In genomic region chr6:108074359-108075144, GRCh38 we compare ENCODE assay signal across 8 cellular contexts. TPM values are rescaled to one million over a fixed set of nuclear protein-coding genes. Genes with fewer than 3 reads are reported as not detected.
DNase-seq lines count a peak whose midpoint lies in the region; TF ChIP-seq lines count a peak whose summit lies in the region.

A gene with protein sequence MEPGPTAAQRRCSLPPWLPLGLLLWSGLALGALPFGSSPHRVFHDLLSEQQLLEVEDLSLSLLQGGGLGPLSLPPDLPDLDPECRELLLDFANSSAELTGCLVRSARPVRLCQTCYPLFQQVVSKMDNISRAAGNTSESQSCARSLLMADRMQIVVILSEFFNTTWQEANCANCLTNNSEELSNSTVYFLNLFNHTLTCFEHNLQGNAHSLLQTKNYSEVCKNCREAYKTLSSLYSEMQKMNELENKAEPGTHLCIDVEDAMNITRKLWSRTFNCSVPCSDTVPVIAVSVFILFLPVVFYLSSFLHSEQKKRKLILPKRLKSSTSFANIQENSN (minus strand): TSS chr6:108074741. CDS start chr6:108074651, 90 bp downstream.

- TF ChIP-seq CTCF in GM20000 (IDR thresholded peaks at IDR 0.05; ENCODE audit: extremely low read depth, missing control alignments): peak; percentile 5

- H3K36me3 ChIP-seq in NT2/D1 (ENCODE audit: insufficient read depth, insufficient read length, low read length) (no peaks in the 10 kb centered on the region), endocrine pancreas (ENCODE audit: control insufficient read depth, insufficient read depth, low read length) (no peaks in the 10 kb centered on the region), mesodermal cell (ENCODE audit: control insufficient read depth, insufficient read depth, low read length) (no peaks in the 10 kb centered on the region)

- H3K27me3 ChIP-seq in NT2/D1 (ENCODE audit: insufficient read depth, insufficient read length) (peaks cover 5% of the 10 kb centered on the region), endocrine pancreas (ENCODE audit: control insufficient read depth, insufficient read depth, low read length) (no peaks in the 10 kb centered on the region)

- H3K9me3 ChIP-seq in NT2/D1 (ENCODE audit: insufficient read depth, low read length): no peaks in the 10 kb centered on the region
- H3K9me3 ChIP-seq in endocrine pancreas (ENCODE audit: control insufficient read depth, low read length): no peaks in the 10 kb centered on the region
- no peaks in the 10 kb centered on the region for H3K9me3 ChIP-seq in mesodermal cell (ENCODE audit: control insufficient read depth, low read length)

- H3K9ac ChIP-seq in NT2/D1 (ENCODE audit: insufficient read length, low read depth) (peak within 1 kb of the TSS; percentile 90), endocrine pancreas (ENCODE audit: control insufficient read depth, insufficient read depth, low read length) (peak within 1 kb of the TSS; percentile 94)

- H3K27ac ChIP-seq in mesodermal cell (ENCODE audit: low read depth, low read length, severe bottlenecking): peak within 1 kb of the TSS; percentile 57

- peak; percentile 89 for DNase-seq in COLO668 (lab: John Stamatoyannopoulos, UW; ENCODE audit: unreplicated experiment)
- DNase-seq in GM20000 (ENCODE audit: low spot score): peak; percentile 100
- DNase-seq in HT-29 (ENCODE audit: low spot score): peak; percentile 83
- DNase-seq in NT2/D1 (ENCODE audit: low read depth, low spot score): peak; percentile 47
- DNase-seq in activated CD8-positive, alpha-beta memory T cell treated with anti-CD3 and anti-CD28 coated beads, Interleukin-2, amount 50 U/mL, for 1 hour (ENCODE audit: extremely low read depth): peak; percentile 63
- peak; percentile 94 to 95 for DNase-seq in stimulated activated CD8-positive, alpha-beta memory T cell treated with anti-CD3 and anti-CD28 coated beads, Interleukin-15, amount 100 ng/mL, for 48 hours (ENCODE audit: low read depth in 2 of 2)

- H3K4me3 ChIP-seq in NT2/D1 (ENCODE audit: insufficient read length, low read depth): peak within 1 kb of the TSS; percentile 91
- H3K4me3 ChIP-seq in endocrine pancreas (ENCODE audit: control insufficient read depth, insufficient read depth, low read length): peak within 1 kb of the TSS; percentile 74
- H3K4me3 ChIP-seq in mesodermal cell (ENCODE audit: extremely low read depth, insufficient read depth, low read length, poor library complexity, severe bottlenecking): peak within 1 kb of the TSS; percentile 79

- H3K4me1 ChIP-seq in NT2/D1 (ENCODE audit: insufficient read depth, insufficient read length) (peaks cover 2% of the 10 kb centered on the region), endocrine pancreas (ENCODE audit: control insufficient read depth, insufficient read depth, low read length) (peaks cover 8% of the 10 kb centered on the region), mesodermal cell (ENCODE audit: control insufficient read depth, insufficient read depth, low read length, poor library complexity, severe bottlenecking) (peaks cover 2% of the 10 kb centered on the region)

- WGBS in mesodermal cell (ENCODE audit: insufficient coverage in 2 of 2), 2 experiments: 1% methylated on average over 33 to 67 of the region's 86 CpGs

RNA-seq across cellular contexts. Expression of the gene that starts here (rescaled TPM):
- 18.2 and 21.2 TPM in 2 replicates for total RNA-seq in HT-29 (2014; rRNA removed; shearing (Covaris generic))
- 39.7 TPM for polyA plus RNA-seq in mesodermal cell (2013, experiment 1 of 2)
- polyA plus RNA-seq in mesodermal cell (2013, experiment 2 of 2): 32.4 TPM

Comparison
In these comparisons a context has a peak if more than half of its experiments do, and no peak if none do; other contexts are left out.
1. Peak in every context shown above with its lines: DNase-seq, H3K4me3 ChIP-seq and H3K27ac ChIP-seq.
2. DNase-seq: peak in every context shown above with its lines; median percentile 100 in GM20000; 94 in stimulated activated CD8-positive, alpha-beta memory T cell treated with anti-CD3 and anti-CD28 coated beads, Interleukin-15, amount 100 ng/mL, for 48 hours; 89 in COLO668; 83 in HT-29; 63 in activated CD8-positive, alpha-beta memory T cell treated with anti-CD3 and anti-CD28 coated beads, Interleukin-2, amount 50 U/mL, for 1 hour; 47 in NT2/D1.